17 cellular contexts compared by ENCODE assay signal in genomic region chr5:313265-313664, GRCh38.
"Had no signal": no experiment of that assay in that cellular context is flagged by ENCODE, and none has a peak within 500 bp of the region (broad histone marks: within the 10 kb centered on the region; RNA-seq: fewer than 3 reads in every experiment).

No MANE protein-coding gene starts in this region.

- H3K36me3 ChIP-seq: ovary had no signal

- H3K4me1 ChIP-seq: right atrium auricular region had no signal

- H3K27ac ChIP-seq: esophagus squamous epithelium, gastroesophageal sphincter, neutrophil, ovary, right atrium auricular region, sigmoid colon, skin epidermis, thyroid gland had no signal

- FAIRE-seq: colon, urothelium cell line had no signal

- H3K4me3 ChIP-seq: esophagus squamous epithelium, gastroesophageal sphincter, lung, ovary, right atrium auricular region, sigmoid colon, skin epidermis, thyroid gland had no signal

- H3K9me3 ChIP-seq: esophagus squamous epithelium, gastroesophageal sphincter, neutrophil, ovary, right atrium auricular region, sigmoid colon, thyroid gland had no signal

- DNase-seq: esophagus squamous epithelium; glutamatergic neuron; left colon; mesendoderm; naive thymus-derived CD4-positive, alpha-beta T cell; nephron progenitor cell; sigmoid colon; stimulated activated naive CD4-positive, alpha-beta T cell; thyroid gland had no signal

- ATAC-seq: left colon; naive thymus-derived CD4-positive, alpha-beta T cell had no signal

- H3K27me3 ChIP-seq: ovary, right atrium auricular region, thyroid gland had no signal
